Comparison of ENCODE assay signal across 16 cellular contexts in the genomic region with DNA sequence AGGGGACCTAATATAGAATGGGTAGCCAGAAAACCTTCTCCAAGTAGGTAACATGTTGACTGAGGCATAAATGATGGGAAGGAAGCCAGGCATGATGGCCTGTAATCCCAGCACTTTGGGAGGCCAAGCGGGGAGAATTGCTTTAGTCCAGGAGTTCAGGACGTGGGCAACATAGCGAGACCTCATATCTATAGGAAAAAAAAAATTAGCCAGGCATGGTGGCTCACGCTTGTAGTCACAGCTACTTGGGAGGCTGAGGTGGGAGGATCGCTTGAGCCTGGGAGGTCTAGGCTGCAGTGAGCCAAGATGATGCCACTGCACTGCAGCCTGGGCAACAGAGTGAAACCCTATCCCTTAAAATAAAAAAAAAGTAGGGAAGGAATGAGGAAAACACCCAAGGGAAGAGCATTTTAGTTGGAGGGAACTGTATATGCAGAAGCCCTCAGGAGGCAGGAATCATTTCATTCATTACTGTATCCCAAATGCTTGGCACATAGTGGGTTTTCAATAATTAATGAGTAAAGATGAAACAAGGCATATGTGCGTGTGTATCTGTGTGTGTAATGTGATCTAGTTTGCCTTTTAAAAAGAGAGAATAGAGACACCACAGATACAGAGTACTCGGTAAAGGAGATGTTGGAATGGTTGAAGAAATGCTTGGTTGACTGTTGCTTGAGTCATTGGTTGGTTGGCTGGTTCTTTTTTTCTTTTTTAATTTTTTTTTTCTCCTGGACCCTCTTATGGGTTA. TPM values are rescaled to one million over a fixed set of nuclear protein-coding genes. Genes with fewer than 3 reads are reported as not detected.
DNase-seq lines count a peak whose midpoint lies in the region; ATAC-seq, FAIRE-seq and TF ChIP-seq lines count a peak whose summit lies in the region.
"Had no signal": no experiment of that assay in that cellular context is flagged by ENCODE, and none has a peak within 500 bp of the region (broad histone marks: within the 10 kb centered on the region; RNA-seq: fewer than 3 reads in every experiment).

No MANE protein-coding gene starts in this region.

- peak overlapping the region; percentile 10 for H3K27ac Mint-ChIP-seq in T-helper 2 cell treated with Interferon-gamma antibody and Interleukin-4, amounts not matched to agents 5 μg/mL and 100 μg/mL, for 36 hours
- H3K27ac Mint-ChIP-seq in activated naive CD8-positive, alpha-beta T cell treated with anti-CD3 and anti-CD28 coated beads, Interleukin-2, amount 50 U/mL, for 24 hours = peak overlapping the region; percentile 52
- H3K27ac Mint-ChIP-seq in neural crest cell (ENCODE audit: unreplicated experiment) = no peak overlapping the region

- peaks cover 41% of the 10 kb centered on the region for H3K36me3 Mint-ChIP-seq in T-helper 2 cell treated with Interferon-gamma antibody and Interleukin-4, amounts not matched to agents 5 μg/mL and 100 μg/mL, for 36 hours (ENCODE audit: low read depth)
- peaks cover 47% of the 10 kb centered on the region for H3K36me3 Mint-ChIP-seq in activated naive CD8-positive, alpha-beta T cell treated with anti-CD3 and anti-CD28 coated beads, Interleukin-2, amount 50 U/mL, for 24 hours (ENCODE audit: low read depth)
- H3K36me3 Mint-ChIP-seq in neural crest cell (ENCODE audit: low read depth) = peaks cover 26% of the 10 kb centered on the region

- no peak overlapping the region for H3K27ac ChIP-seq in HEK293 (ENCODE audit: extremely low read depth, low read depth, low read length)

- no peaks in the 10 kb centered on the region for H3K9me3 ChIP-seq in HEK293 (ENCODE audit: control insufficient read depth, insufficient read depth, low read depth, low read length)
- H3K9me3 ChIP-seq: A549 had no signal

- no peaks in the 10 kb centered on the region for H3K9me3 Mint-ChIP-seq in T-helper 2 cell treated with Interferon-gamma antibody and Interleukin-4, amounts not matched to agents 5 μg/mL and 100 μg/mL, for 36 hours
- peaks cover 4% of the 10 kb centered on the region for H3K9me3 Mint-ChIP-seq in activated naive CD8-positive, alpha-beta T cell treated with anti-CD3 and anti-CD28 coated beads, Interleukin-2, amount 50 U/mL, for 24 hours
- H3K9me3 Mint-ChIP-seq in neural crest cell = peaks cover 5% of the 10 kb centered on the region

- POLR2A ChIA-PET in HEK293 (lab: Yijun Ruan, JAX) = no interaction called here

- no peak for DNase-seq in T-helper 2 cell treated with Interferon-gamma antibody and Interleukin-4, amounts not matched to agents 5 μg/mL and 100 μg/mL, for 36 hours (ENCODE audit: low spot score)
- DNase-seq in T-helper 2 cell = no peak
- no peak for DNase-seq in activated naive CD8-positive, alpha-beta T cell treated with anti-CD3 and anti-CD28 coated beads, Interleukin-2, amount 50 U/mL, for 24 hours
- DNase-seq in neural crest cell (ENCODE audit: low read depth, low spot score) = no peak
- DNase-seq in urothelium cell line (ENCODE audit: low spot score) = no peak
- DNase-seq in stimulated activated CD4-positive, alpha-beta T cell treated with anti-CD3 and anti-CD28 coated beads, Interleukin-1b, Interleukin-23, amount 100 ng/mL, for 48 hours = no peak
- no peak for DNase-seq in NCI-H2081 (lab: John Stamatoyannopoulos, UW)
- DNase-seq: activated CD4-positive, alpha-beta T cell treated with anti-CD3 and anti-CD28 coated beads for 4 hours; activated naive CD4-positive, alpha-beta T cell; cerebellar nuclear complex; hippocampal formation; NCI-H1105; NCI-H446 had no signal

- no peak for ATAC-seq in activated naive CD8-positive, alpha-beta T cell treated with anti-CD3 and anti-CD28 coated beads, Interleukin-2, amount 50 U/mL, for 24 hours
- ATAC-seq: A549, Panc1 had no signal

- no peak for FAIRE-seq in urothelium cell line (lab: Jason Lieb, UNC)
- FAIRE-seq: A549 had no signal

- peaks cover 9% of the 10 kb centered on the region for H3K4me1 ChIP-seq in HEK293 (ENCODE audit: control insufficient read depth, insufficient read depth, low read length)

- H3K4me1 Mint-ChIP-seq in T-helper 2 cell treated with Interferon-gamma antibody and Interleukin-4, amounts not matched to agents 5 μg/mL and 100 μg/mL, for 36 hours (ENCODE audit: low read depth) = peaks cover 36% of the 10 kb centered on the region
- peaks cover 64% of the 10 kb centered on the region for H3K4me1 Mint-ChIP-seq in activated naive CD8-positive, alpha-beta T cell treated with anti-CD3 and anti-CD28 coated beads, Interleukin-2, amount 50 U/mL, for 24 hours
- H3K4me1 Mint-ChIP-seq in neural crest cell = peaks cover 31% of the 10 kb centered on the region

- TF ChIP-seq CTCF in HEK293 (tag by site-specific recombination; IDR thresholded peaks at IDR 0.05) (no peak), neural crest cell (conservative IDR thresholded peaks at IDR 0.05) (no peak)

- CTCF ChIA-PET in HEK293 (lab: Yijun Ruan, JAX) = interaction anchor here (0.6 kb wide), 1 partner anchor 49 kb away, joined by 3 read pairs; no protein-coding TSS in a partner anchor

- H3K4me3 Mint-ChIP-seq in T-helper 2 cell treated with Interferon-gamma antibody and Interleukin-4, amounts not matched to agents 5 μg/mL and 100 μg/mL, for 36 hours = peak overlapping the region; percentile 22
- peak overlapping the region; percentile 23 for H3K4me3 Mint-ChIP-seq in activated naive CD8-positive, alpha-beta T cell treated with anti-CD3 and anti-CD28 coated beads, Interleukin-2, amount 50 U/mL, for 24 hours
- H3K4me3 Mint-ChIP-seq in neural crest cell = peak overlapping the region; percentile 31

- no peak overlapping the region for H3K4me3 ChIP-seq in HEK293 (ENCODE audit: low read depth, low read length)
- H3K4me3 ChIP-seq: A549 had no signal

- H3K36me3 ChIP-seq in HEK293 (ENCODE audit: control insufficient read depth in 2 of 2, insufficient read depth in 1 of 2, low read length in 2 of 2) = peaks cover 13 to 28% of the 10 kb centered on the region in 2 experiments; a peak in 2 of 3 replicates

- H3K27me3 Mint-ChIP-seq in T-helper 2 cell treated with Interferon-gamma antibody and Interleukin-4, amounts not matched to agents 5 μg/mL and 100 μg/mL, for 36 hours (ENCODE audit: low read depth) = peaks cover 5% of the 10 kb centered on the region
- peaks cover 10% of the 10 kb centered on the region for H3K27me3 Mint-ChIP-seq in activated naive CD8-positive, alpha-beta T cell treated with anti-CD3 and anti-CD28 coated beads, Interleukin-2, amount 50 U/mL, for 24 hours
- peaks cover 19% of the 10 kb centered on the region for H3K27me3 Mint-ChIP-seq in neural crest cell (ENCODE audit: low read depth)

TF ChIP-seq in HEK293, 187 proteins besides CTCF, POLR2A, EP300 and RAD21:
- TF ChIP-seq, protein P1, sequence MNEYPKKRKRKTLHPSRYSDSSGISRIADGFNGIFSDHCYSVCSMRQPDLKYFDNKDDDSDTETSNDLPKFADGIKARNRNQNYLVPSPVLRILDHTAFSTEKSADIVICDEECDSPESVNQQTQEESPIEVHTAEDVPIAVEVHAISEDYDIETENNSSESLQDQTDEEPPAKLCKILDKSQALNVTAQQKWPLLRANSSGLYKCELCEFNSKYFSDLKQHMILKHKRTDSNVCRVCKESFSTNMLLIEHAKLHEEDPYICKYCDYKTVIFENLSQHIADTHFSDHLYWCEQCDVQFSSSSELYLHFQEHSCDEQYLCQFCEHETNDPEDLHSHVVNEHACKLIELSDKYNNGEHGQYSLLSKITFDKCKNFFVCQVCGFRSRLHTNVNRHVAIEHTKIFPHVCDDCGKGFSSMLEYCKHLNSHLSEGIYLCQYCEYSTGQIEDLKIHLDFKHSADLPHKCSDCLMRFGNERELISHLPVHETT (tag by site-specific recombination; IDR thresholded peaks at IDR 0.05) = no peak
- TF ChIP-seq ZNF747 (tag by site-specific recombination; IDR thresholded peaks at IDR 0.05) (no peak), GLIS1 (tag by site-specific recombination; IDR thresholded peaks at IDR 0.05) (peak; percentile 43), ZNF335 (tag by site-specific recombination; conservative IDR thresholded peaks at IDR 0.05) (no peak)

RNA-seq across cellular contexts. Expression of a gene that starts 2.2 kb away (rescaled TPM):
- 127 and 141 TPM in 2 replicates for total RNA-seq in neural crest cell

RNA-seq across cellular contexts. Expression of a gene that starts 2.5 kb away (rescaled TPM):
- 23.4 and 24.2 TPM in 2 replicates for total RNA-seq in neural crest cell

RNA-seq across cellular contexts. Expression of a gene that starts 29.5 kb away (rescaled TPM):
- not detected in 2 replicates for total RNA-seq in neural crest cell

RNA-seq across cellular contexts. Expression of a gene that starts 34.8 kb away (rescaled TPM):
- total RNA-seq in neural crest cell = 0.12 and 0.41 TPM in 2 replicates

RNA-seq across cellular contexts. Expression of a gene that starts 54.0 kb away (rescaled TPM):
- total RNA-seq in neural crest cell = 30.5 and 34.5 TPM in 2 replicates
